7 cellular contexts compared by ENCODE assay signal in genomic region chr9:100714372-100715099, GRCh38.
DNase-seq lines count a peak whose midpoint lies in the region; ATAC-seq lines count a peak whose summit lies in the region.

No MANE protein-coding gene starts in this region.

- no peak overlapping the region for H3K27ac ChIP-seq in SJCRH30

- H3K4me1 ChIP-seq in SJCRH30 = no peaks in the 10 kb centered on the region

- no peaks in the 10 kb centered on the region for H3K9me3 ChIP-seq in SJCRH30 (replicated peaks)

- no peak overlapping the region for H3K4me3 ChIP-seq in SJCRH30

- no peaks in the 10 kb centered on the region for H3K27me3 ChIP-seq in SJCRH30

- peak; percentile 81 for ATAC-seq in GM21576 (IDR thresholded peaks at IDR 0.05; ENCODE audit: unreplicated experiment)
- peak; percentile 100 for ATAC-seq in left lobe of liver

- DNase-seq in GM04503 (ENCODE audit: low read depth) (peak; percentile 7), LoVo (ENCODE audit: low spot score) (peak; percentile 55), SJCRH30 (peak; percentile 71 to 88), cerebellar cortex (ENCODE audit: low spot score) (peak; percentile 47), left lobe of liver (ENCODE audit: low spot score) (peak; percentile 72)
- peak; percentile 78 for DNase-seq in stimulated activated CD8-positive, alpha-beta memory T cell treated with anti-CD3 and anti-CD28 coated beads, Interleukin-4, amount 100 ng/mL, for 48 hours

- no peaks in the 10 kb centered on the region for H3K36me3 ChIP-seq in SJCRH30

Comparison
In these comparisons a context has a peak if more than half of its experiments do, and no peak if none do; other contexts are left out.
1. DNase-seq: peak in every context shown above with its lines; median percentile 80 in SJCRH30; 78 in stimulated activated CD8-positive, alpha-beta memory T cell treated with anti-CD3 and anti-CD28 coated beads, Interleukin-4, amount 100 ng/mL, for 48 hours; 72 in left lobe of liver; 55 in LoVo; 47 in cerebellar cortex; 7 in GM04503.